ENCODE assay signal across 21 cellular contexts in the genomic region with DNA sequence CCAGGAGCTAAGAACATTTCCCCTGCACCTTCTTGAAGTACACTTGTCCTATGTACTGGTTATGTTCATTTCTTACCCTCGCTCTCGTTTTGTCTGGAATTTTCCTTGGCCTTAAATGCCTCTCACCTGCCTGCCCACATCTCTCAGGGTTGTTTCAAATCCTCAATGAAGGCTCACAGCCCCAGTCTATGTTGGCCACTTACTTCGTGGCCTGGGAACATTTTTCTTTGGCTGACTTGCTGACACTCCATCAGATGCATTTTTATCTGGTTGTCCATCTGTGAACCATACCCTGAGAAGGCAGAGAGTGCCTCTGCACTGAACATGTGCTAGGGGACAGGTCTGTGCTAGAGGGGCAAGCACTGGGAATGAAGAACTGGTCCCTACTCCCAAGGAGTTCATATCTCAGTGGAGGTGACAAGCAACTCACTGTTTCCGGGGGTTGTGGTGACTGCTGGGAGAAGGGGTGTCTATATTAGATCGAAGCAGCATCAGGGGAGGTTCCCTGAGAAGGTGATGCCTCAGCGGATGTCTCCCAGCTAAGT. TPM values are rescaled to one million over a fixed set of nuclear protein-coding genes. Genes with fewer than 3 reads are reported as not detected.
DNase-seq lines count a peak whose midpoint lies in the region; ATAC-seq, FAIRE-seq and TF ChIP-seq lines count a peak whose summit lies in the region.
"Had no signal": no experiment of that assay in that cellular context is flagged by ENCODE, and none has a peak within 500 bp of the region (broad histone marks: within the 10 kb centered on the region; RNA-seq: fewer than 3 reads in every experiment).

No MANE protein-coding gene starts in this region.

- in situ Hi-C loops in HepG2 (cut with HindIII; ENCODE audit: extremely low pct_ligation_motif_present, low pct_unique_long_range_greater_than_20kb): no loop called here

- H3K23ac ChIP-seq in mesenchymal stem cell (ENCODE audit: low read length in 2 of 2): no peak overlapping the region

- H2BK5ac ChIP-seq in mesenchymal stem cell (ENCODE audit: low read depth, low read length, poor library complexity, severe bottlenecking): no peak overlapping the region

- FAIRE-seq in HepG2 (lab: Jason Lieb, UNC): no peak
- FAIRE-seq: A549 had no signal

- H2BK120ac ChIP-seq in mesenchymal stem cell (ENCODE audit: low read depth, low read length): no peak overlapping the region

- H3K9me2 ChIP-seq in Loucy (replicated peaks; ENCODE audit: low read depth, low read length): no peaks in the 10 kb centered on the region

- TF ChIP-seq POLR2A in HepG2 (IDR thresholded peaks at IDR 0.05; ENCODE audit: insufficient read depth in 1 of 2, low read depth in 2 of 2, low read length in 2 of 2) (no peak), right lobe of liver (IDR thresholded peaks at IDR 0.05) (no peak), ovary (IDR thresholded peaks at IDR 0.05) (no peak)

- H3K9ac ChIP-seq in HepG2 (ENCODE audit: insufficient read depth, low read depth, low read length) (no peak overlapping the region), Loucy (ENCODE audit: low read depth, low read length, poor library complexity, severe bottlenecking) (no peak overlapping the region), mesenchymal stem cell (ENCODE audit: low read length) (no peak overlapping the region)
- H3K9ac ChIP-seq: BLaER1 had no signal

- peak overlapping the region; percentile 18 to 42 for H2BK12ac ChIP-seq in mesenchymal stem cell (ENCODE audit: low read length in 2 of 2)

- H4K20me1 ChIP-seq in HepG2 (ENCODE audit: insufficient read depth, low read length): no peaks in the 10 kb centered on the region
- H4K20me1 ChIP-seq in Loucy (ENCODE audit: insufficient read depth, low read length, poor library complexity, severe bottlenecking): no peaks in the 10 kb centered on the region
- H4K20me1 ChIP-seq: BLaER1 had no signal

- H3K4me1 ChIP-seq in HepG2 (ENCODE audit: insufficient read depth, low read length): peaks cover 53% of the 10 kb centered on the region
- peaks cover 0 to 11% (median 4%) of the 10 kb centered on the region in 4 donors for H3K4me1 ChIP-seq in right lobe of liver
- H3K4me1 ChIP-seq in Loucy (ENCODE audit: insufficient read depth, low read length, poor library complexity, severe bottlenecking): peaks cover 10% of the 10 kb centered on the region
- H3K4me1 ChIP-seq in mesenchymal stem cell (ENCODE audit: control insufficient read depth, insufficient read depth, low read depth, low read length): peaks cover 2% of the 10 kb centered on the region
- H3K4me1 ChIP-seq in ovary (ENCODE audit: insufficient read depth): peaks cover 2% of the 10 kb centered on the region

- H3K4ac ChIP-seq in mesenchymal stem cell (ENCODE audit: low read depth in 1 of 2, low read length in 2 of 2): no peak overlapping the region

- H2AFZ ChIP-seq in HepG2 (ENCODE audit: low read length): peak overlapping the region; percentile 2
- peak overlapping the region; percentile 4; the same call in 1 of the 2 replicates for H2AFZ ChIP-seq in Loucy (ENCODE audit: low read length)
- H2AFZ ChIP-seq in mesenchymal stem cell (ENCODE audit: low read depth, low read length): peak overlapping the region; percentile 10

- H3K4me2 ChIP-seq in HepG2 (ENCODE audit: low read depth, low read length) (no peak overlapping the region), Loucy (ENCODE audit: low read depth, low read length, poor library complexity, severe bottlenecking) (no peak overlapping the region), mesenchymal stem cell (ENCODE audit: low read length, poor library complexity, severe bottlenecking) (no peak overlapping the region)
- H3K4me2 ChIP-seq: A549, BLaER1 had no signal

- H3K27me3 ChIP-seq in HepG2 (ENCODE audit: control insufficient read depth in 1 of 2, insufficient read depth in 2 of 2, low read length in 2 of 2) (no peaks in the 10 kb centered on the region), right lobe of liver (no peaks in the 10 kb centered on the region), Loucy (ENCODE audit: insufficient read depth, low read length, poor library complexity, severe bottlenecking) (no peaks in the 10 kb centered on the region), mesenchymal stem cell (ENCODE audit: control insufficient read depth in 1 of 2, insufficient read depth in 1 of 2, low read length in 2 of 2) (no peaks in the 10 kb centered on the region), ovary (no peaks in the 10 kb centered on the region)

- WGBS in HepG2 (ENCODE audit: low lambda C conversion rate): 95% methylated on average over 6 of the region's 6 CpGs
- WGBS in right lobe of liver (ENCODE audit: insufficient coverage, low coverage, low lambda C conversion rate, missing lambda C conversion rate): 88% methylated on average over 6 of the region's 6 CpGs
- 92% methylated on average over 6 of the region's 6 CpGs for WGBS in mesenchymal stem cell
- 83 to 89% (median 87%) methylated on average over 6 of the region's 6 CpGs for WGBS in ovary, 3 donors

- H3K36me3 ChIP-seq in HepG2 (replicated peaks in 1 of 2; ENCODE audit: control insufficient read depth in 1 of 2, insufficient read depth in 2 of 2, low read length in 2 of 2): no peaks in the 10 kb centered on the region
- H3K36me3 ChIP-seq in right lobe of liver: no peaks in the 10 kb centered on the region
- H3K36me3 ChIP-seq in Loucy (ENCODE audit: insufficient read depth, low read length): no peaks in the 10 kb centered on the region
- H3K36me3 ChIP-seq in mesenchymal stem cell (ENCODE audit: control insufficient read depth in 1 of 2, insufficient read depth in 2 of 2, low read depth in 1 of 2, low read length in 2 of 2): no peaks in the 10 kb centered on the region
- no peaks in the 10 kb centered on the region for H3K36me3 ChIP-seq in ovary
- H3K36me3 ChIP-seq: BLaER1 had no signal

- H3K9me3 ChIP-seq in HepG2 (ENCODE audit: low read length) (no peaks in the 10 kb centered on the region), right lobe of liver (no peaks in the 10 kb centered on the region), Loucy (ENCODE audit: insufficient read depth, low read depth, low read length) (no peaks in the 10 kb centered on the region), mesenchymal stem cell (ENCODE audit: control insufficient read depth, low read length) (no peaks in the 10 kb centered on the region), ovary (no peaks in the 10 kb centered on the region)
- H3K9me3 ChIP-seq: A549, BLaER1 had no signal

- H3K27ac ChIP-seq in HepG2 (ENCODE audit: extremely low read length, insufficient read depth, low read length): no peak overlapping the region
- H3K27ac ChIP-seq in right lobe of liver: no peak overlapping the region
- H3K27ac ChIP-seq in mesenchymal stem cell (ENCODE audit: low read length, poor library complexity, severe bottlenecking): no peak overlapping the region
- no peak overlapping the region for H3K27ac ChIP-seq in ovary
- H3K27ac ChIP-seq: A549, BLaER1, SK-N-MC had no signal

- BruUV-seq in HepG2 (replicated peaks; lab: Mats Ljungman, UMichigan): no TSS peak

- DNase-seq in HepG2 (ENCODE audit: low spot score) (no peak), right lobe of liver (no peak), mesenchymal stem cell (no peak), NCI-H446 treated with DMSO at 0.1 percent for 48 hours (lab: John Stamatoyannopoulos, UW) (no peak), NCI-H187 treated with DMSO at 0.1 percent for 48 hours (lab: John Stamatoyannopoulos, UW) (no peak), ovary (no peak)
- DNase-seq: DMS79 treated with DMSO at 0.1 percent for 48 hours, H7, HFFc6, MM.1S, NCI-H1092 treated with DMSO at 0.1 percent for 48 hours, NCI-H146, NCI-H2081, NCI-H2171 treated with DMSO at 0.1 percent for 48 hours, NCI-H446, NCI-H774, SHP77 had no signal

- no peak for TF ChIP-seq CTCF in HepG2 (CRISPR knock-in tag; IDR thresholded peaks at IDR 0.05)
- no peak for TF ChIP-seq CTCF in right lobe of liver (IDR thresholded peaks at IDR 0.05)
- no peak for TF ChIP-seq CTCF in Loucy (conservative IDR thresholded peaks at IDR 0.05; ENCODE audit: low read length)
- no peak for TF ChIP-seq CTCF in ovary (IDR thresholded peaks at IDR 0.05)

- no peak overlapping the region for H3K4me3 ChIP-seq in HepG2 (replicated peaks in 1 of 3; ENCODE audit: insufficient read depth in 1 of 3, low read depth in 2 of 3, low read length in 3 of 3)
- no peak overlapping the region for H3K4me3 ChIP-seq in right lobe of liver
- H3K4me3 ChIP-seq in Loucy (ENCODE audit: low read length, poor library complexity, severe bottlenecking): no peak overlapping the region
- no peak overlapping the region for H3K4me3 ChIP-seq in mesenchymal stem cell (ENCODE audit: insufficient read depth in 1 of 2, low read depth in 1 of 2, low read length in 2 of 2)
- no peak overlapping the region for H3K4me3 ChIP-seq in ovary
- H3K4me3 ChIP-seq: A549, BLaER1, SK-N-MC had no signal

- intact Hi-C loops in HepG2 (cut with micrococcal nuclease; ENCODE audit: unreplicated experiment) (loop anchor here (5.0 to 10.0 kb wide), 2 partner anchors 189 to 373 kb away; no protein-coding TSS in a partner anchor), right lobe of liver (cut with DNase I) (no loop called here), ovary (cut with DNase I) (no loop called here)

- H2AK5ac ChIP-seq in mesenchymal stem cell (ENCODE audit: low read length, severe bottlenecking): peak overlapping the region; percentile 75

- H3F3A ChIP-seq in Loucy (ENCODE audit: low read depth): no peaks in the 10 kb centered on the region

- POLR2A ChIA-PET in HepG2 (lab: Yijun Ruan, JAX): interaction anchor here (1.0 to 2.6 kb wide), 2 partner anchors 54 to 263 kb away, joined by 3 to 10 read pairs; a partner anchor contains a TSS

- no peaks in the 10 kb centered on the region for H3K79me2 ChIP-seq in HepG2 (ENCODE audit: insufficient read depth, low read length)
- H3K79me2 ChIP-seq in Loucy (ENCODE audit: insufficient read depth, low read length): no peaks in the 10 kb centered on the region

- H3K18ac ChIP-seq in mesenchymal stem cell (ENCODE audit: low read depth in 1 of 2, low read length in 2 of 2): peak overlapping the region in 1 of 2 experiments; percentile 48

- H3K79me1 ChIP-seq in mesenchymal stem cell (replicated peaks; ENCODE audit: low read length, poor library complexity, severe bottlenecking): no peaks in the 10 kb centered on the region

- CTCF ChIA-PET in HepG2 (lab: Yijun Ruan, JAX; ENCODE audit: low intra/inter-chr PET ratio, low total read pairs): no interaction called here

- H3K14ac ChIP-seq in mesenchymal stem cell (ENCODE audit: low read length in 2 of 2): no peak overlapping the region

- no peak for ATAC-seq in HepG2
- ATAC-seq in right lobe of liver: no peak
- ATAC-seq: A549 had no signal

- no peak overlapping the region for H2BK15ac ChIP-seq in mesenchymal stem cell (ENCODE audit: low read depth, poor library complexity, severe bottlenecking)

- TF ChIP-seq RAD21 in HepG2 (CRISPR knock-in tag; IDR thresholded peaks at IDR 0.05): no peak

- H4K8ac ChIP-seq in mesenchymal stem cell (ENCODE audit: low read length): peak overlapping the region; percentile 27

- peak overlapping the region; percentile 7 for H4K91ac ChIP-seq in mesenchymal stem cell (ENCODE audit: low read length)

- no peak for TF ChIP-seq EP300 in HepG2 (IDR thresholded peaks at IDR 0.05; ENCODE audit: low read depth in 2 of 2, low read length in 2 of 2)
- TF ChIP-seq EP300 in HepG2 (CRISPR knock-in tag; IDR thresholded peaks at IDR 0.05; ENCODE audit: borderline replicate concordance): no peak
- no peak for TF ChIP-seq EP300 in ovary (IDR thresholded peaks at IDR 0.05)

RNA-seq across cellular contexts. Expression of a gene that starts 53.6 kb away (rescaled TPM):
- total RNA-seq in HepG2 (2016; rRNA removed; fragmentation: Illumina TruSeq; extraction: Trizol) (13.7 and 18.3 TPM in 2 replicates), right lobe of liver (10 to 100 TPM in 1 of 6 experiments, 1 to 10 TPM in 5; 5.6 to 11.2 (median 8.4) TPM), ovary (10 to 100 TPM; 19.4 to 26.8 (median 22.4) TPM)
- 5.2 and 7.8 TPM in 2 replicates for total RNA-seq in HepG2 (2016; cell fraction: cytosol; rRNA removed; fragmentation: Illumina TruSeq; extraction: Trizol; ENCODE audit: low read depth)
- 13.0 and 18.8 TPM in 2 replicates for total RNA-seq in HepG2 (2016; cell fraction: insoluble cytoplasmic fraction; rRNA removed; fragmentation: Illumina TruSeq; extraction: Trizol)
- total RNA-seq in HepG2 (2016; cell fraction: membrane; rRNA removed; fragmentation: Illumina TruSeq; extraction: Trizol): 7.1 and 7.5 TPM in 2 replicates
- total RNA-seq in HepG2 (2016; cell fraction: nucleus; rRNA removed; fragmentation: Illumina TruSeq; extraction: Trizol): 15.9 and 19.0 TPM in 2 replicates
- polyA plus RNA-seq in HepG2 (2011; rRNA removed) (14.0 and 15.9 TPM in 2 replicates), ovary (10 to 100 TPM; 12.1 to 16.2 TPM)
- polyA plus RNA-seq in HepG2 (2011; cell fraction: cytosol; rRNA removed): 5.9 and 8.3 TPM in 2 replicates
- 21.1 and 22.4 TPM in 2 replicates for polyA plus RNA-seq in HepG2 (2011; cell fraction: nucleus; rRNA removed)
- polyA plus RNA-seq in HepG2 (2012): 11.9 and 12.6 TPM in 2 replicates
- polyA plus RNA-seq in HepG2 (2016; cell fraction: cytosol; fragmentation: Illumina TruSeq; extraction: Trizol; ENCODE audit: low read depth): 0.46 and 0.81 TPM in 2 replicates
- polyA plus RNA-seq in HepG2 (2016; cell fraction: insoluble cytoplasmic fraction; fragmentation: Illumina TruSeq; extraction: Trizol; ENCODE audit: low read depth): 13.6 and 13.8 TPM in 2 replicates
- polyA plus RNA-seq in HepG2 (2016; cell fraction: membrane; fragmentation: Illumina TruSeq; extraction: Trizol; ENCODE audit: low read depth): 1.7 and 2.0 TPM in 2 replicates
- polyA plus RNA-seq in HepG2 (2016; cell fraction: nucleus; fragmentation: Illumina TruSeq; extraction: Trizol; ENCODE audit: insufficient read depth, low read depth): 26.5 and 28.1 TPM in 2 replicates
- 6.2 and 6.4 TPM in 2 replicates for polyA minus RNA-seq in HepG2 (2011; rRNA and poly(A)+ RNA removed; ENCODE audit: low replicate concordance)
- polyA minus RNA-seq in HepG2 (2011; cell fraction: cytosol; rRNA and poly(A)+ RNA removed): 7.7 and 8.2 TPM in 2 replicates
- polyA minus RNA-seq in HepG2 (2011; cell fraction: nucleus; rRNA and poly(A)+ RNA removed): 29.2 and 38.0 TPM in 2 replicates
- polyA plus RNA-seq in mesenchymal stem cell (2013, experiment 1 of 2): 14.2 TPM
- 13.5 TPM for polyA plus RNA-seq in mesenchymal stem cell (2013, experiment 2 of 2)
